8 cellular contexts compared by ENCODE assay signal in genomic region chr15:78988361-78988911, GRCh38. TPM values are rescaled to one million over a fixed set of nuclear protein-coding genes. Genes with fewer than 3 reads are reported as not detected.
DNase-seq lines count a peak whose midpoint lies in the region; ATAC-seq and TF ChIP-seq lines count a peak whose summit lies in the region.

No MANE protein-coding gene starts in this region.

- H3K9me3 ChIP-seq in adipocyte (ENCODE audit: control insufficient read depth, low read length) (no peaks in the 10 kb centered on the region), right cardiac atrium (ENCODE audit: control insufficient read depth, low read length) (no peaks in the 10 kb centered on the region), MM.1S (replicated peaks; ENCODE audit: insufficient read depth, low read length) (no peaks in the 10 kb centered on the region)

- intact Hi-C loops in right cardiac atrium (cut with DNase I), result no loop called here

- no peak overlapping the region for H2AFZ ChIP-seq in MM.1S (ENCODE audit: low read length)

- H3K36me3 ChIP-seq in adipocyte (ENCODE audit: control insufficient read depth, insufficient read depth, low read length, severe bottlenecking) (no peaks in the 10 kb centered on the region), MM.1S (replicated peaks; ENCODE audit: insufficient read depth, low read length) (no peaks in the 10 kb centered on the region)

- TF ChIP-seq CTCF in GM13977 (IDR thresholded peaks at IDR 0.05; ENCODE audit: extremely low read depth, insufficient read depth, missing control alignments) (no peak), MM.1S (IDR thresholded peaks at IDR 0.05; ENCODE audit: low read length) (no peak)

- H3K4me3 ChIP-seq in adipocyte (ENCODE audit: low read length) (no peak overlapping the region), right cardiac atrium (ENCODE audit: low read length) (no peak overlapping the region), MM.1S (ENCODE audit: low read length) (no peak overlapping the region)

- in situ Hi-C loops in GM13977 (cut with MboI; ENCODE audit: low pct_unique_long_range_greater_than_20kb, low sequenced_read_pairs, unreplicated experiment), result loop anchor here (10.0 kb wide), 1 partner anchor 74 kb away; no protein-coding TSS in a partner anchor

- WGBS in right cardiac atrium, result 39% methylated on average over 7 of the region's 7 CpGs

- ATAC-seq in HG03571 (IDR thresholded peaks at IDR 0.05; ENCODE audit: unreplicated experiment) (peak; percentile 68), right cardiac atrium (peak; percentile 69 to 85)

- H3F3A ChIP-seq in MM.1S (ENCODE audit: insufficient read depth, low read length), result no peaks in the 10 kb centered on the region

- peak; percentile 48 for DNase-seq in GM13977 (ENCODE audit: low spot score)
- DNase-seq in adipocyte (ENCODE audit: low read depth), result peak; percentile 94
- peak; percentile 66 to 83 (median 78) for DNase-seq in right cardiac atrium
- peak; percentile 84 for DNase-seq in smooth muscle cell of the brain vasculature (ENCODE audit: low read depth, low spot score)
- DNase-seq in NCI-H524 (lab: John Stamatoyannopoulos, UW), result no peak
- DNase-seq in MM.1S, result no peak
- no peak for DNase-seq in T-helper 9 cell

- no peaks in the 10 kb centered on the region for H3K27me3 ChIP-seq in adipocyte (replicated peaks; ENCODE audit: control insufficient read depth, insufficient read depth, low read length)
- no peaks in the 10 kb centered on the region for H3K27me3 ChIP-seq in right cardiac atrium (ENCODE audit: control insufficient read depth, insufficient read depth)
- H3K27me3 ChIP-seq in MM.1S (replicated peaks; ENCODE audit: insufficient read depth, low read length), result no peaks in the 10 kb centered on the region

- H3K4me1 ChIP-seq in adipocyte (ENCODE audit: control insufficient read depth, insufficient read depth, low read length) (peaks cover 21% of the 10 kb centered on the region), right cardiac atrium (ENCODE audit: control insufficient read depth, insufficient read depth, low read length) (no peaks in the 10 kb centered on the region), MM.1S (ENCODE audit: low read length) (0 out of 2 replicates have a peak, but pooled peaks cover 3% of the 10 kb centered on the region)

- H4K20me1 ChIP-seq in MM.1S (ENCODE audit: insufficient read depth, low read length), result no peaks in the 10 kb centered on the region

- H3K9me2 ChIP-seq in MM.1S (replicated peaks; ENCODE audit: insufficient read depth, low read length), result no peaks in the 10 kb centered on the region

- peak overlapping the region; percentile 73 for H3K9ac ChIP-seq in adipocyte (ENCODE audit: low read length)
- H3K9ac ChIP-seq in MM.1S (ENCODE audit: low read length), result no peak overlapping the region

- no peak overlapping the region for H3K4me2 ChIP-seq in MM.1S (ENCODE audit: low read depth, low read length)

- no peaks in the 10 kb centered on the region for H3K79me2 ChIP-seq in MM.1S (ENCODE audit: low read length)

- H3K27ac ChIP-seq in right cardiac atrium (ENCODE audit: low read length), result no peak overlapping the region
- no peak overlapping the region for H3K27ac ChIP-seq in MM.1S (ENCODE audit: low read length)

RNA-seq across cellular contexts. Expression of gene CTSH, which starts 43.6 kb away (rescaled TPM):
- 100 to 1,000 TPM in 1 of 4 donors, 10 to 100 TPM in 3; 41.0 to 101 (median 79.4) TPM for total RNA-seq in right cardiac atrium
- 126 TPM for polyA plus RNA-seq in right cardiac atrium

Comparison
In these comparisons a context has a peak if more than half of its experiments do, and no peak if none do; other contexts are left out.
1. DNase-seq: peak in GM13977 (single experiment), adipocyte (single experiment), right cardiac atrium (3 of 3) and smooth muscle cell of the brain vasculature (single experiment); none in NCI-H524 (0 of 2), MM.1S (single experiment) and T-helper 9 cell (single experiment).